24 cellular contexts compared by ENCODE assay signal in genomic region chr1:77405186-77405585, GRCh38.
"Had no signal": no experiment of that assay in that cellular context is flagged by ENCODE, and none has a peak within 500 bp of the region (broad histone marks: within the 10 kb centered on the region; RNA-seq: fewer than 3 reads in every experiment).

No MANE protein-coding gene starts in this region.

- H3K27me3 ChIP-seq: hepatocyte, thyroid gland, upper lobe of right lung had no signal

- H3K36me3 ChIP-seq: left ventricle myocardium inferior, thyroid gland, upper lobe of right lung had no signal

- H3K27ac Mint-ChIP-seq: activated B cell treated with CpG ODN at 0.5 μM for 24 hours; activated CD4-positive, alpha-beta memory T cell treated with anti-CD3 and anti-CD28 coated beads for 36 hours; activated CD4-positive, alpha-beta T cell treated with anti-CD3 and anti-CD28 coated beads for 36 hours; activated naive CD8-positive, alpha-beta T cell treated with anti-CD3 and anti-CD28 coated beads for 36 hours; dendritic cell treated with granulocyte-macrophage colony-stimulating factor and Interleukin-4, amounts not matched to agents 40 ng/mL and 50 ng/mL, for 4 days; mesothelial cell of epicardium; natural killer cell treated with Interleukin-12 subunit alpha and Interleukin-12 subunit beta and Interleukin-15 and Interleukin-18, amount 100 ng/mL, for 72 hours; T-helper 1 cell treated with Interleukin-12 subunit alpha and Interleukin-12 subunit beta and Interleukin-4 antibody, amounts not matched to agents 30 μg/mL and 1 μg/mL, for 36 hours had no signal

- H3K4me1 ChIP-seq: left ventricle myocardium inferior, parathyroid adenoma, thyroid gland, upper lobe of right lung had no signal

- H3K27me3 Mint-ChIP-seq: activated CD4-positive, alpha-beta memory T cell treated with anti-CD3 and anti-CD28 coated beads for 36 hours; activated CD4-positive, alpha-beta T cell treated with anti-CD3 and anti-CD28 coated beads for 36 hours; activated naive CD8-positive, alpha-beta T cell treated with anti-CD3 and anti-CD28 coated beads for 36 hours had no signal

- H3K9me3 ChIP-seq: thyroid gland, upper lobe of right lung had no signal

- H3K4me3 ChIP-seq: hepatocyte, left ventricle myocardium inferior, thyroid gland, upper lobe of right lung had no signal

- H3K4me1 Mint-ChIP-seq: activated B cell treated with CpG ODN at 0.5 μM for 24 hours, immature natural killer cell had no signal

- ATAC-seq: activated CD4-positive, alpha-beta T cell treated with anti-CD3 and anti-CD28 coated beads for 36 hours; right cardiac atrium; upper lobe of right lung had no signal

- H3K36me3 Mint-ChIP-seq: activated CD4-positive, alpha-beta memory T cell treated with anti-CD3 and anti-CD28 coated beads for 36 hours had no signal

- DNase-seq: activated B cell treated with CpG ODN at 0.5 μM for 24 hours; activated CD4-positive, alpha-beta memory T cell treated with anti-CD3 and anti-CD28 coated beads for 36 hours; activated CD4-positive, alpha-beta T cell treated with anti-CD3 and anti-CD28 coated beads for 36 hours; activated naive CD4-positive, alpha-beta T cell treated with Interleukin-2 at 50 U/mL for 16 hours; activated naive CD8-positive, alpha-beta T cell treated with anti-CD3 and anti-CD28 coated beads for 36 hours; activated T-cell treated with anti-CD3 and anti-CD28 coated beads, Interleukin-2, amount 50 U/mL, for 48 hours; effector memory CD4-positive, alpha-beta T cell; foreskin melanocyte; glutamatergic neuron; immature natural killer cell; kidney glomerular epithelial cell; left ventricle myocardium inferior; right cardiac atrium; small intestine; stimulated activated naive CD4-positive, alpha-beta T cell treated with Interleukin-2 at 50 U/mL for 16 hours; T1000; thyroid gland; upper lobe of right lung had no signal

- H3K4me3 Mint-ChIP-seq: activated B cell treated with CpG ODN at 0.5 μM for 24 hours; activated CD4-positive, alpha-beta memory T cell treated with anti-CD3 and anti-CD28 coated beads for 36 hours; activated CD4-positive, alpha-beta T cell treated with anti-CD3 and anti-CD28 coated beads for 36 hours; activated naive CD8-positive, alpha-beta T cell treated with anti-CD3 and anti-CD28 coated beads for 36 hours; dendritic cell treated with granulocyte-macrophage colony-stimulating factor and Interleukin-4, amounts not matched to agents 40 ng/mL and 50 ng/mL, for 4 days; immature natural killer cell; mesothelial cell of epicardium; natural killer cell treated with Interleukin-12 subunit alpha and Interleukin-12 subunit beta and Interleukin-15 and Interleukin-18, amount 100 ng/mL, for 72 hours; T-helper 1 cell treated with Interleukin-12 subunit alpha and Interleukin-12 subunit beta and Interleukin-4 antibody, amounts not matched to agents 30 μg/mL and 1 μg/mL, for 36 hours had no signal

- H3K27ac ChIP-seq: hepatocyte, left ventricle myocardium inferior, parathyroid adenoma, thyroid gland, upper lobe of right lung had no signal
